In genomic region chr3:177378168-177378567, GRCh38 we compare ENCODE assay signal across 15 cellular contexts.
DNase-seq lines count a peak whose midpoint lies in the region; ATAC-seq and TF ChIP-seq lines count a peak whose summit lies in the region.
"Had no signal": no experiment of that assay in that cellular context is flagged by ENCODE, and none has a peak within 500 bp of the region (broad histone marks: within the 10 kb centered on the region; RNA-seq: fewer than 3 reads in every experiment).

No MANE protein-coding gene starts in this region.

- H3K36me3 ChIP-seq in OCI-LY3 (replicated peaks; ENCODE audit: low read depth, low read length) (no peaks in the 10 kb centered on the region), testis (ENCODE audit: low read depth, missing control alignments) (no peaks in the 10 kb centered on the region)
- H3K36me3 ChIP-seq: brain microvascular endothelial cell, right atrium auricular region, vagina had no signal

- DNase-seq in GM10248 (ENCODE audit: extremely low spot score) (peak; percentile 61), NCI-H2227 (lab: John Stamatoyannopoulos, UW; ENCODE audit: unreplicated experiment) (no peak), NCI-H2196 treated with DMSO at 0.1 percent for 48 hours (lab: John Stamatoyannopoulos, UW; ENCODE audit: unreplicated experiment) (no peak), testis (no peak)
- DNase-seq in stimulated activated CD4-positive, alpha-beta T cell treated with anti-CD3 and anti-CD28 coated beads, Interleukin-15, amount 100 ng/mL, for 24 hours = no peak
- DNase-seq: ACHN; activated T-cell treated with anti-CD3 and anti-CD28 coated beads, Interleukin-2, amount 50 U/mL, for 24 hours; brain microvascular endothelial cell; GM23248; midbrain had no signal

- H3K27me3 ChIP-seq in OCI-LY3 (ENCODE audit: low read depth, low read length) = no peaks in the 10 kb centered on the region
- no peaks in the 10 kb centered on the region for H3K27me3 ChIP-seq in testis
- H3K27me3 ChIP-seq: brain microvascular endothelial cell, right atrium auricular region, vagina had no signal

- POLR2A ChIA-PET in GM10248 (lab: Yijun Ruan, JAX) = no interaction called here

- CTCF ChIA-PET in GM10248 (lab: Yijun Ruan, JAX) = interaction anchor here (1.4 kb wide), 2 partner anchors 230 to 320 kb away, joined by 3 to 4 read pairs; no protein-coding TSS in a partner anchor

- intact Hi-C loops in testis (cut with DNase I; ENCODE audit: low total_unique reads) = no loop called here

- ATAC-seq in GM19351 (IDR thresholded peaks at IDR 0.05; ENCODE audit: unreplicated experiment) (peak; percentile 71), HG02852 (IDR thresholded peaks at IDR 0.05; ENCODE audit: unreplicated experiment) (peak; percentile 79)

- peaks cover 51% of the 10 kb centered on the region for H3K4me1 ChIP-seq in OCI-LY3 (ENCODE audit: low read length)
- H3K4me1 ChIP-seq in testis = no peaks in the 10 kb centered on the region
- H3K4me1 ChIP-seq: right atrium auricular region had no signal

- H3K27ac ChIP-seq in OCI-LY3 (ENCODE audit: low read length) (peak overlapping the region; percentile 7; the same call in 1 of the 2 replicates), testis (no peak overlapping the region)
- H3K27ac ChIP-seq: brain microvascular endothelial cell, GM23248, right atrium auricular region, vagina had no signal

- WGBS in testis, 2 donors = 90 to 95% methylated on average over 7 of the region's 7 CpGs

- H3K79me2 ChIP-seq in OCI-LY3 (ENCODE audit: low read length) = no peaks in the 10 kb centered on the region

- peak overlapping the region; percentile 32; the same call in 1 of the 2 replicates for H3K9ac ChIP-seq in OCI-LY3 (ENCODE audit: low read length)
- H3K9ac ChIP-seq: GM23248 had no signal

- no peaks in the 10 kb centered on the region for H3K9me3 ChIP-seq in OCI-LY3 (ENCODE audit: insufficient read depth, low read length)
- no peaks in the 10 kb centered on the region for H3K9me3 ChIP-seq in testis
- H3K9me3 ChIP-seq: vagina had no signal

- H3K4me2 ChIP-seq in OCI-LY3 (ENCODE audit: low read length) = peak overlapping the region; percentile 65

- no peak for TF ChIP-seq CTCF in GM10248 (IDR thresholded peaks at IDR 0.05; ENCODE audit: control extremely low read depth, extremely low read depth, low read depth, missing control alignments)
- TF ChIP-seq CTCF in OCI-LY3 (IDR thresholded peaks at IDR 0.05; ENCODE audit: low read depth, low read length) = no peak
- TF ChIP-seq CTCF in testis (IDR thresholded peaks at IDR 0.05) = no peak

- TF ChIP-seq POLR2A in testis (IDR thresholded peaks at IDR 0.05) = no peak

- peak overlapping the region; percentile 51 for H3K4me3 ChIP-seq in OCI-LY3 (ENCODE audit: low read length)
- no peak overlapping the region for H3K4me3 ChIP-seq in testis
- H3K4me3 ChIP-seq: GM23248, right atrium auricular region, vagina had no signal

- H4K20me1 ChIP-seq in OCI-LY3 (ENCODE audit: insufficient read depth, low read length) = no peaks in the 10 kb centered on the region

- peak overlapping the region; percentile 41; the same call in 1 of the 2 replicates for H2AFZ ChIP-seq in OCI-LY3 (ENCODE audit: low read depth, low read length)
- H2AFZ ChIP-seq: GM23248 had no signal
